ENCODE assay signal across 32 cellular contexts in the genomic region with DNA sequence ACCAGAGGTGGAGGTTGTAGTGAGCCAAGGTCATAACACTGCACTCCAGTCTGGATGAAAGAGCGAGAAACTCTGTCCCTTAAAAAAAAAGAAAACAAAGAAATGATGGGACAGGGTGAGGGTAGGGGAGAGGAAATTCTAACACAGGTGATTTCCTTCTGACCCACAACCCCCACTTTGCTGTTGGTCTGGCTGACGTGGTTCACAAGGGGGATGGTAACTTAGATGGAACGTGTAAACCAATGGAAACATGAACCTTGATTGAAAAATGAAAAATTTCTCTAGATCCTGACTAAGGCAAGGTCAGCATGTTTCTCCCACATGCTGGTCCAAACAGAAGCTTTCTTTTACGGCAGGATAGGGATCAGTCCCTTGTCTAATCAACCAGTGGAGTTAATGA.
"Had no signal": no experiment of that assay in that cellular context is flagged by ENCODE, and none has a peak within 500 bp of the region (broad histone marks: within the 10 kb centered on the region; RNA-seq: fewer than 3 reads in every experiment).

No MANE protein-coding gene starts in this region.

- H3K4me1 Mint-ChIP-seq: activated CD4-positive, alpha-beta T cell treated with anti-CD3 and anti-CD28 coated beads for 36 hours; activated naive CD4-positive, alpha-beta T cell treated with anti-CD3 and anti-CD28 coated beads, Interleukin-2, amount 10 ng/mL, durations not matched to agents 7 days and 5 days had no signal

- H3K9me3 ChIP-seq: adrenal gland, body of pancreas, colonic mucosa, esophagus squamous epithelium, gastroesophageal sphincter, heart right ventricle had no signal

- H3K79me2 ChIP-seq: hepatocyte had no signal

- H3K4me3 Mint-ChIP-seq: activated CD4-positive, alpha-beta memory T cell treated with anti-CD3 and anti-CD28 coated beads for 36 hours; activated CD4-positive, alpha-beta T cell treated with anti-CD3 and anti-CD28 coated beads for 36 hours; activated CD4-positive, alpha-beta T cell treated with anti-CD3 and anti-CD28 coated beads, Interleukin-2, amount 10 ng/mL, durations not matched to agents 24 days and 14 days; activated CD8-positive, alpha-beta memory T cell treated with anti-CD3 and anti-CD28 coated beads, Interleukin-2, amount 10 ng/mL, durations not matched to agents 7 days and 5 days; activated CD8-positive, alpha-beta T cell treated with anti-CD3 and anti-CD28 coated beads, Interleukin-2, amount 10 ng/mL, durations not matched to agents 7 days and 5 days; activated naive CD4-positive, alpha-beta T cell treated with anti-CD3 and anti-CD28 coated beads, Interleukin-2, amount 10 ng/mL, durations not matched to agents 7 days and 5 days; activated naive CD8-positive, alpha-beta T cell treated with anti-CD3 and anti-CD28 coated beads, Interleukin-2, amount 50 U/mL, for 24 hours; activated T-helper 1 cell treated with anti-CD3 and anti-CD28 coated beads, Interleukin-12 subunit alpha, Interleukin-12 subunit beta, Interleukin-2, Interleukin-4 antibody, amounts not matched to agents 30 ng/mL and 10 ng/mL and 1 ng/mL, durations not matched to agents 14 hours and 24 hours and 36 hours; dendritic cell treated with granulocyte-macrophage colony-stimulating factor and Interleukin-4, amounts not matched to agents 40 ng/mL and 50 ng/mL, for 4 days had no signal

- H3K27me3 ChIP-seq: adrenal gland, body of pancreas, colonic mucosa, dorsolateral prefrontal cortex, esophagus squamous epithelium, gastroesophageal sphincter, heart right ventricle, hepatocyte had no signal

- H3K36me3 ChIP-seq: adrenal gland, colonic mucosa, esophagus squamous epithelium, gastroesophageal sphincter, heart right ventricle had no signal

- H3K9me3 Mint-ChIP-seq: activated CD4-positive, alpha-beta memory T cell treated with anti-CD3 and anti-CD28 coated beads for 36 hours; activated CD4-positive, alpha-beta T cell treated with anti-CD3 and anti-CD28 coated beads, Interleukin-2, amount 10 ng/mL, durations not matched to agents 24 days and 14 days; activated naive CD4-positive, alpha-beta T cell treated with anti-CD3 and anti-CD28 coated beads, Interleukin-2, amount 10 ng/mL, durations not matched to agents 7 days and 5 days; activated naive CD4-positive, alpha-beta T cell treated with anti-CD3 and anti-CD28 coated beads, Interleukin-2, amount 50 U/mL, for 72 hours; activated naive CD8-positive, alpha-beta T cell treated with anti-CD3 and anti-CD28 coated beads, Interleukin-2, amount 50 U/mL, for 24 hours; activated T-helper 1 cell treated with anti-CD3 and anti-CD28 coated beads, Interleukin-12 subunit alpha, Interleukin-12 subunit beta, Interleukin-2, Interleukin-4 antibody, amounts not matched to agents 30 ng/mL and 10 ng/mL and 1 ng/mL, durations not matched to agents 14 hours and 24 hours and 36 hours; activated T-helper 2 cell treated with anti-CD3 and anti-CD28 coated beads, Interferon-gamma antibody, Interleukin-2, Interleukin-4, amounts not matched to agents 10 μg/mL and 5 μg/mL and 100 μg/mL, durations not matched to agents 14 hours and 24 hours and 36 hours; dendritic cell treated with granulocyte-macrophage colony-stimulating factor and Interleukin-4, amounts not matched to agents 40 ng/mL and 50 ng/mL, for 4 days had no signal

- H3K4me1 ChIP-seq: adrenal gland, body of pancreas, colonic mucosa, gastroesophageal sphincter had no signal

- H3K4me2 ChIP-seq: hepatocyte had no signal

- H3K27ac Mint-ChIP-seq: activated CD4-positive, alpha-beta memory T cell treated with anti-CD3 and anti-CD28 coated beads for 36 hours; activated CD4-positive, alpha-beta T cell treated with anti-CD3 and anti-CD28 coated beads for 36 hours; activated CD4-positive, alpha-beta T cell treated with anti-CD3 and anti-CD28 coated beads, Interleukin-2, amount 10 ng/mL, durations not matched to agents 24 days and 14 days; activated CD8-positive, alpha-beta memory T cell treated with anti-CD3 and anti-CD28 coated beads, Interleukin-2, amount 10 ng/mL, durations not matched to agents 7 days and 5 days; activated CD8-positive, alpha-beta T cell treated with anti-CD3 and anti-CD28 coated beads, Interleukin-2, amount 10 ng/mL, durations not matched to agents 7 days and 5 days; activated naive CD4-positive, alpha-beta T cell treated with anti-CD3 and anti-CD28 coated beads, Interleukin-2, amount 10 ng/mL, durations not matched to agents 7 days and 5 days; activated naive CD4-positive, alpha-beta T cell treated with anti-CD3 and anti-CD28 coated beads, Interleukin-2, amount 50 U/mL, for 72 hours; activated naive CD8-positive, alpha-beta T cell treated with anti-CD3 and anti-CD28 coated beads, Interleukin-2, amount 50 U/mL, for 24 hours; activated T-helper 1 cell treated with anti-CD3 and anti-CD28 coated beads, Interleukin-12 subunit alpha, Interleukin-12 subunit beta, Interleukin-2, Interleukin-4 antibody, amounts not matched to agents 30 ng/mL and 10 ng/mL and 1 ng/mL, durations not matched to agents 14 hours and 24 hours and 36 hours; activated T-helper 2 cell treated with anti-CD3 and anti-CD28 coated beads, Interferon-gamma antibody, Interleukin-2, Interleukin-4, amounts not matched to agents 10 μg/mL and 5 μg/mL and 100 μg/mL, durations not matched to agents 14 hours and 24 hours and 36 hours; dendritic cell treated with granulocyte-macrophage colony-stimulating factor and Interleukin-4, amounts not matched to agents 40 ng/mL and 50 ng/mL, for 4 days had no signal

- H3K36me3 Mint-ChIP-seq: activated CD4-positive, alpha-beta memory T cell treated with anti-CD3 and anti-CD28 coated beads for 36 hours; activated CD8-positive, alpha-beta memory T cell treated with anti-CD3 and anti-CD28 coated beads, Interleukin-2, amount 10 ng/mL, durations not matched to agents 7 days and 5 days; activated naive CD4-positive, alpha-beta T cell treated with anti-CD3 and anti-CD28 coated beads, Interleukin-2, amount 10 ng/mL, durations not matched to agents 7 days and 5 days; activated naive CD4-positive, alpha-beta T cell treated with anti-CD3 and anti-CD28 coated beads, Interleukin-2, amount 50 U/mL, for 72 hours had no signal

- H3K4me3 ChIP-seq: adrenal gland, body of pancreas, colonic mucosa, dorsolateral prefrontal cortex, esophagus squamous epithelium, gastroesophageal sphincter, heart right ventricle, hepatocyte had no signal

- H3K27ac ChIP-seq: adrenal gland, body of pancreas, colonic mucosa, esophagus squamous epithelium, gastroesophageal sphincter, heart right ventricle, hepatocyte had no signal

- H3K27me3 Mint-ChIP-seq: activated CD4-positive, alpha-beta memory T cell treated with anti-CD3 and anti-CD28 coated beads for 36 hours; activated CD4-positive, alpha-beta T cell treated with anti-CD3 and anti-CD28 coated beads for 36 hours; activated CD8-positive, alpha-beta memory T cell treated with anti-CD3 and anti-CD28 coated beads, Interleukin-2, amount 10 ng/mL, durations not matched to agents 7 days and 5 days; activated naive CD8-positive, alpha-beta T cell treated with anti-CD3 and anti-CD28 coated beads, Interleukin-2, amount 50 U/mL, for 24 hours had no signal

- DNase-seq: activated CD4-positive, alpha-beta memory T cell treated with anti-CD3 and anti-CD28 coated beads for 36 hours; activated CD4-positive, alpha-beta T cell treated with anti-CD3 and anti-CD28 coated beads for 36 hours; activated CD4-positive, alpha-beta T cell treated with anti-CD3 and anti-CD28 coated beads, Interleukin-2, amount 10 ng/mL, durations not matched to agents 24 days and 14 days; activated CD4-positive, CD25-positive, alpha-beta regulatory T cell; activated CD4-positive, CD25-positive, alpha-beta regulatory T cell treated with anti-CD3 and anti-CD28 coated beads, Interleukin-2, amount 50 U/mL, for 72 hours; activated CD8-positive, alpha-beta memory T cell treated with anti-CD3 and anti-CD28 coated beads, Interleukin-2, amount 10 ng/mL, durations not matched to agents 7 days and 5 days; activated CD8-positive, alpha-beta memory T cell treated with anti-CD3 and anti-CD28 coated beads, Interleukin-2, amount 50 U/mL, for 4 hours; activated CD8-positive, alpha-beta T cell treated with anti-CD3 and anti-CD28 coated beads, Interleukin-2, amount 10 ng/mL, durations not matched to agents 7 days and 5 days; activated effector memory CD4-positive, alpha-beta T cell treated with anti-CD3 and anti-CD28 coated beads, Interleukin-2, amount 50 U/mL, for 16 hours; activated naive CD4-positive, alpha-beta T cell treated with anti-CD3 and anti-CD28 coated beads, Interleukin-2, amount 10 ng/mL, durations not matched to agents 7 days and 5 days; activated naive CD8-positive, alpha-beta T cell treated with anti-CD3 and anti-CD28 coated beads, Interleukin-2, amount 50 U/mL, for 24 hours; activated T-cell treated with anti-CD3 and anti-CD28 coated beads, Interleukin-2, amount 50 U/mL, for 1 hour; activated T-cell treated with anti-CD3 and anti-CD28 coated beads, Interleukin-2, amount 50 U/mL, for 48 hours; adrenal gland; amygdala; aorta; body of pancreas; caudate nucleus; colonic mucosa; dorsolateral prefrontal cortex; effector memory CD4-positive, alpha-beta T cell; erythroblast; esophagus squamous epithelium; foreskin melanocyte; heart right ventricle; T-helper 2 cell had no signal

- H2AFZ ChIP-seq: hepatocyte had no signal
